ENCODE assay signal across 9 cellular contexts in genomic region chr6:106167105-106167814, GRCh38.
DNase-seq lines count a peak whose midpoint lies in the region; ATAC-seq, FAIRE-seq and TF ChIP-seq lines count a peak whose summit lies in the region.
"Had no signal": no experiment of that assay in that cellular context is flagged by ENCODE, and none has a peak within 500 bp of the region (broad histone marks: within the 10 kb centered on the region; RNA-seq: fewer than 3 reads in every experiment).

No MANE protein-coding gene starts in this region.

- no peak overlapping the region for H4K8ac ChIP-seq in mesenchymal stem cell (ENCODE audit: low read length)

- peaks cover 8% of the 10 kb centered on the region for H3K27me3 Mint-ChIP-seq in endodermal cell (ENCODE audit: insufficient read depth)

- DNase-seq in endodermal cell (peak; percentile 41), HTR-8/SVneo (ENCODE audit: insufficient read length, low spot score) (no peak), BE2C (no peak), mesenchymal stem cell (no peak)
- DNase-seq in activated CD4-positive, alpha-beta T cell treated with anti-CD3 and anti-CD28 coated beads, Interleukin-2, amount 50 U/mL, for 1 hour, result no peak

- H2BK12ac ChIP-seq in mesenchymal stem cell (ENCODE audit: low read length in 2 of 2), result no peak overlapping the region

- H2AFZ ChIP-seq in mesenchymal stem cell (ENCODE audit: low read depth, low read length), result no peak overlapping the region

- no peaks in the 10 kb centered on the region for H3K27me3 ChIP-seq in endodermal cell (ENCODE audit: control insufficient read depth, insufficient read depth, low read length, poor library complexity, severe bottlenecking)
- H3K27me3 ChIP-seq in BE2C, result no peaks in the 10 kb centered on the region
- H3K27me3 ChIP-seq in mesenchymal stem cell (ENCODE audit: control insufficient read depth in 1 of 2, insufficient read depth in 1 of 2, low read length in 2 of 2), result no peaks in the 10 kb centered on the region
- H3K27me3 ChIP-seq: SJSA1 had no signal

- H3K9me3 Mint-ChIP-seq in endodermal cell, result no peaks in the 10 kb centered on the region

- H3K4me2 ChIP-seq in mesenchymal stem cell (ENCODE audit: low read length, poor library complexity, severe bottlenecking), result no peak overlapping the region

- no peaks in the 10 kb centered on the region for H3K79me1 ChIP-seq in mesenchymal stem cell (replicated peaks; ENCODE audit: low read length, poor library complexity, severe bottlenecking)

- no peak overlapping the region for H3K18ac ChIP-seq in mesenchymal stem cell (ENCODE audit: low read depth in 1 of 2, low read length in 2 of 2)

- H3K4me3 ChIP-seq in endodermal cell (ENCODE audit: low read length) (no peak overlapping the region), BE2C (ENCODE audit: low read depth, low read length) (no peak overlapping the region), mesenchymal stem cell (ENCODE audit: insufficient read depth in 1 of 2, low read depth in 1 of 2, low read length in 2 of 2) (no peak overlapping the region)
- H3K4me3 ChIP-seq: SJSA1 had no signal

- peak; percentile 45 for ATAC-seq in GM18909 (IDR thresholded peaks at IDR 0.05; ENCODE audit: poor library complexity, unreplicated experiment)
- ATAC-seq in GM21723 (IDR thresholded peaks at IDR 0.05; ENCODE audit: unreplicated experiment), result peak; percentile 52
- ATAC-seq in HG03442 (IDR thresholded peaks at IDR 0.05; ENCODE audit: unreplicated experiment), result peak; percentile 45

- no peaks in the 10 kb centered on the region for H3K36me3 Mint-ChIP-seq in endodermal cell (ENCODE audit: low read depth)

- H4K91ac ChIP-seq in mesenchymal stem cell (ENCODE audit: low read length), result no peak overlapping the region

- no peak overlapping the region for H2BK5ac ChIP-seq in mesenchymal stem cell (ENCODE audit: low read depth, low read length, poor library complexity, severe bottlenecking)

- H3K4me1 Mint-ChIP-seq in endodermal cell, result peaks cover 20% of the 10 kb centered on the region

- no peak overlapping the region for H3K14ac ChIP-seq in mesenchymal stem cell (ENCODE audit: low read length in 2 of 2)

- WGBS in endodermal cell (ENCODE audit: insufficient coverage in 1 of 2, insufficient read length in 1 of 2), 2 experiments, result 82 to 100% methylated on average over 3 to 6 of the region's 6 CpGs
- WGBS in mesenchymal stem cell, result 91% methylated on average over 6 of the region's 6 CpGs

- no peak overlapping the region for H2BK15ac ChIP-seq in mesenchymal stem cell (ENCODE audit: low read depth, poor library complexity, severe bottlenecking)

- H3K27ac Mint-ChIP-seq in endodermal cell, result no peak overlapping the region

- H3K9me3 ChIP-seq in endodermal cell (ENCODE audit: control insufficient read depth, low read length), result no peaks in the 10 kb centered on the region
- H3K9me3 ChIP-seq in BE2C, result no peaks in the 10 kb centered on the region
- no peaks in the 10 kb centered on the region for H3K9me3 ChIP-seq in mesenchymal stem cell (ENCODE audit: control insufficient read depth, low read length)
- H3K9me3 ChIP-seq: SJSA1 had no signal

- H3K9ac ChIP-seq in endodermal cell (ENCODE audit: extremely low read depth, low read length, poor library complexity, severe bottlenecking) (no peak overlapping the region), mesenchymal stem cell (ENCODE audit: low read length) (no peak overlapping the region)

- FAIRE-seq in HTR-8/SVneo (lab: Jason Lieb, UNC), result no peak

- H3K4ac ChIP-seq in mesenchymal stem cell (ENCODE audit: low read depth in 1 of 2, low read length in 2 of 2), result no peak overlapping the region

- no peak overlapping the region for H3K4me3 Mint-ChIP-seq in endodermal cell

- H2BK120ac ChIP-seq in mesenchymal stem cell (ENCODE audit: low read depth, low read length), result no peak overlapping the region

- no peak for TF ChIP-seq CTCF in endodermal cell (conservative IDR thresholded peaks at IDR 0.05)
- TF ChIP-seq CTCF in BE2C (IDR thresholded peaks at IDR 0.05; ENCODE audit: low read depth, low read length), result no peak

- no peaks in the 10 kb centered on the region for H3K36me3 ChIP-seq in endodermal cell (ENCODE audit: control insufficient read depth, insufficient read depth, low read length)
- H3K36me3 ChIP-seq in BE2C, result no peaks in the 10 kb centered on the region
- H3K36me3 ChIP-seq in mesenchymal stem cell (ENCODE audit: control insufficient read depth in 1 of 2, insufficient read depth in 2 of 2, low read depth in 1 of 2, low read length in 2 of 2), result no peaks in the 10 kb centered on the region
- H3K36me3 ChIP-seq: SJSA1 had no signal

- H2AK5ac ChIP-seq in mesenchymal stem cell (ENCODE audit: low read length, severe bottlenecking), result no peak overlapping the region

- H3K4me1 ChIP-seq in endodermal cell (ENCODE audit: control insufficient read depth, insufficient read depth, low read length) (peaks cover 14% of the 10 kb centered on the region), BE2C (no peaks in the 10 kb centered on the region), mesenchymal stem cell (ENCODE audit: control insufficient read depth, insufficient read depth, low read depth, low read length) (peaks cover 18% of the 10 kb centered on the region)
- H3K4me1 ChIP-seq: SJSA1 had no signal

- H3K27ac ChIP-seq in endodermal cell (ENCODE audit: low read depth, low read length) (no peak overlapping the region), mesenchymal stem cell (ENCODE audit: low read length, poor library complexity, severe bottlenecking) (no peak overlapping the region)
- H3K27ac ChIP-seq: SJSA1 had no signal

- H3K23ac ChIP-seq in mesenchymal stem cell (ENCODE audit: low read length in 2 of 2), result no peak overlapping the region
